9 cellular contexts compared by ENCODE assay signal in genomic region chr3:58173670-58174472, GRCh38. TPM values are rescaled to one million over a fixed set of nuclear protein-coding genes. Genes with fewer than 3 reads are reported as not detected.
A peak's percentile ranks its signal among the peaks of the same experiment; 100 is the strongest.
DNase-seq lines count a peak whose midpoint lies in the region; ATAC-seq and TF ChIP-seq lines count a peak whose summit lies in the region.
"Had no signal": no experiment of that assay in that cellular context is flagged by ENCODE, and none has a peak within 500 bp of the region (broad histone marks: within the 10 kb centered on the region; RNA-seq: fewer than 3 reads in every experiment).

No MANE protein-coding gene starts in this region.

- H3K36me3 ChIP-seq in HUES48 (ENCODE audit: control insufficient read depth, insufficient read depth, low read length) (peaks cover 29% of the 10 kb centered on the region), SJCRH30 (no peaks in the 10 kb centered on the region)

- H3K27ac ChIP-seq in HUES48 (ENCODE audit: low read depth, low read length) (peak overlapping the region; percentile 53), SJCRH30 (no peak overlapping the region)

- no peak overlapping the region for H3K4me3 Mint-ChIP-seq in osteocyte (ENCODE audit: unreplicated experiment)
- no peak overlapping the region for H3K4me3 Mint-ChIP-seq in activated T-helper 17 cell treated with anti-CD3 and anti-CD28 coated beads, Interleukin-2, amount 50 U/mL, for 72 hours
- no peak overlapping the region for H3K4me3 Mint-ChIP-seq in activated T-helper 2 cell treated with anti-CD3 and anti-CD28 coated beads, Interferon-gamma antibody, Interleukin-2, Interleukin-4, amounts not matched to agents 10 μg/mL and 5 μg/mL and 100 μg/mL, durations not matched to agents 14 hours and 24 hours and 36 hours (ENCODE audit: low read depth)

- H3K9me3 ChIP-seq in HUES48 (ENCODE audit: control insufficient read depth, insufficient read depth, low read length) (no peaks in the 10 kb centered on the region), SJCRH30 (replicated peaks) (no peaks in the 10 kb centered on the region)

- no peak for ATAC-seq in activated T-helper 17 cell treated with anti-CD3 and anti-CD28 coated beads, Interleukin-2, amount 50 U/mL, for 72 hours (replicated peaks)

- DNase-seq in DMS79 (lab: John Stamatoyannopoulos, UW) (peak; percentile 62), SJCRH30 (peak; percentile 69 to 76), epithelial cell of esophagus (ENCODE audit: low read depth) (peak; percentile 47), osteocyte (ENCODE audit: extremely low spot score, unreplicated experiment) (no peak), AG08395 (ENCODE audit: low spot score) (no peak)
- no peak for DNase-seq in activated T-helper 2 cell treated with anti-CD3 and anti-CD28 coated beads, Interferon-gamma antibody, Interleukin-2, Interleukin-4, amounts not matched to agents 10 μg/mL and 5 μg/mL and 100 μg/mL, durations not matched to agents 14 hours and 24 hours and 36 hours (ENCODE audit: low spot score)

- no peak overlapping the region for H3K4me3 ChIP-seq in HUES48 (ENCODE audit: low read depth, low read length)
- no peak overlapping the region for H3K4me3 ChIP-seq in SJCRH30
- no peak overlapping the region for H3K4me3 ChIP-seq in epithelial cell of esophagus (ENCODE audit: low read length)

- H3K27me3 Mint-ChIP-seq in osteocyte (ENCODE audit: unreplicated experiment): no peaks in the 10 kb centered on the region
- no peaks in the 10 kb centered on the region for H3K27me3 Mint-ChIP-seq in activated T-helper 17 cell treated with anti-CD3 and anti-CD28 coated beads, Interleukin-2, amount 50 U/mL, for 72 hours
- no peaks in the 10 kb centered on the region for H3K27me3 Mint-ChIP-seq in activated T-helper 2 cell treated with anti-CD3 and anti-CD28 coated beads, Interferon-gamma antibody, Interleukin-2, Interleukin-4, amounts not matched to agents 10 μg/mL and 5 μg/mL and 100 μg/mL, durations not matched to agents 14 hours and 24 hours and 36 hours (ENCODE audit: low read depth)

- intact Hi-C loops in activated T-helper 2 cell treated with anti-CD3 and anti-CD28 coated beads, Interferon-gamma antibody, Interleukin-2, Interleukin-4, amounts not matched to agents 10 μg/mL and 5 μg/mL and 100 μg/mL, durations not matched to agents 14 hours and 24 hours and 36 hours (cut with micrococcal nuclease): loop anchor here (1.0 kb wide), 1 partner anchor 166 kb away; the partner anchor contains the start of gene FLNB

- H3K27ac Mint-ChIP-seq in osteocyte (ENCODE audit: unreplicated experiment): no peak overlapping the region
- H3K27ac Mint-ChIP-seq in activated T-helper 17 cell treated with anti-CD3 and anti-CD28 coated beads, Interleukin-2, amount 50 U/mL, for 72 hours: no peak overlapping the region
- no peak overlapping the region for H3K27ac Mint-ChIP-seq in activated T-helper 2 cell treated with anti-CD3 and anti-CD28 coated beads, Interferon-gamma antibody, Interleukin-2, Interleukin-4, amounts not matched to agents 10 μg/mL and 5 μg/mL and 100 μg/mL, durations not matched to agents 14 hours and 24 hours and 36 hours

- peaks cover 7% of the 10 kb centered on the region; the same call in 1 of the 2 replicates for H3K27me3 ChIP-seq in HUES48 (ENCODE audit: control insufficient read depth, insufficient read depth, low read length)
- H3K27me3 ChIP-seq in SJCRH30: no peaks in the 10 kb centered on the region

- H3K9me3 Mint-ChIP-seq in osteocyte (ENCODE audit: unreplicated experiment): no peaks in the 10 kb centered on the region
- no peaks in the 10 kb centered on the region for H3K9me3 Mint-ChIP-seq in activated T-helper 17 cell treated with anti-CD3 and anti-CD28 coated beads, Interleukin-2, amount 50 U/mL, for 72 hours
- H3K9me3 Mint-ChIP-seq in activated T-helper 2 cell treated with anti-CD3 and anti-CD28 coated beads, Interferon-gamma antibody, Interleukin-2, Interleukin-4, amounts not matched to agents 10 μg/mL and 5 μg/mL and 100 μg/mL, durations not matched to agents 14 hours and 24 hours and 36 hours: no peaks in the 10 kb centered on the region

- peaks cover 25% of the 10 kb centered on the region for H3K4me1 Mint-ChIP-seq in osteocyte (ENCODE audit: unreplicated experiment)
- H3K4me1 Mint-ChIP-seq in activated T-helper 17 cell treated with anti-CD3 and anti-CD28 coated beads, Interleukin-2, amount 50 U/mL, for 72 hours: peaks cover 9% of the 10 kb centered on the region
- H3K4me1 Mint-ChIP-seq in activated T-helper 2 cell treated with anti-CD3 and anti-CD28 coated beads, Interferon-gamma antibody, Interleukin-2, Interleukin-4, amounts not matched to agents 10 μg/mL and 5 μg/mL and 100 μg/mL, durations not matched to agents 14 hours and 24 hours and 36 hours (ENCODE audit: low read depth): peaks cover 17% of the 10 kb centered on the region

- no peak overlapping the region for H3K9ac ChIP-seq in HUES48 (ENCODE audit: low read depth, low read length)

- H3K36me3 Mint-ChIP-seq in osteocyte (ENCODE audit: unreplicated experiment): peaks cover 13% of the 10 kb centered on the region
- H3K36me3 Mint-ChIP-seq in activated T-helper 17 cell treated with anti-CD3 and anti-CD28 coated beads, Interleukin-2, amount 50 U/mL, for 72 hours (ENCODE audit: low read depth): peaks cover 12% of the 10 kb centered on the region
- no peaks in the 10 kb centered on the region for H3K36me3 Mint-ChIP-seq in activated T-helper 2 cell treated with anti-CD3 and anti-CD28 coated beads, Interferon-gamma antibody, Interleukin-2, Interleukin-4, amounts not matched to agents 10 μg/mL and 5 μg/mL and 100 μg/mL, durations not matched to agents 14 hours and 24 hours and 36 hours (ENCODE audit: low read depth)

- H3K4me1 ChIP-seq in HUES48 (ENCODE audit: control insufficient read depth, insufficient read depth, low read length) (peaks cover 32% of the 10 kb centered on the region), SJCRH30 (no peaks in the 10 kb centered on the region; the same call in 1 of the 2 replicates)

- TF ChIP-seq CTCF in epithelial cell of esophagus (IDR thresholded peaks at IDR 0.05; ENCODE audit: insufficient read depth, low read depth, low read length, missing control alignments) (peak; percentile 41), osteocyte (IDR thresholded peaks at IDR 0.05) (peak; percentile 58)

RNA-seq across cellular contexts. Expression of gene DNASE1L3, which starts 36.9 kb away (rescaled TPM):
- not detected in 2 replicates for total RNA-seq in SJCRH30 (2014; rRNA removed; shearing (Covaris generic))
- total RNA-seq in osteocyte: not detected in 2 replicates
- total RNA-seq in activated T-helper 17 cell treated with anti-CD3 and anti-CD28 coated beads, Interleukin-2, amount 50 U/mL, for 72 hours: not detected
- total RNA-seq in activated T-helper 2 cell treated with anti-CD3 and anti-CD28 coated beads, Interferon-gamma antibody, Interleukin-2, Interleukin-4, amounts not matched to agents 10 μg/mL and 5 μg/mL and 100 μg/mL, durations not matched to agents 14 hours and 24 hours and 36 hours: not detected in 2 replicates
- total RNA-seq: NCI-H460 had no signal

Comparison
In these comparisons a context has a peak if more than half of its experiments do, and no peak if none do; other contexts are left out.
1. DNase-seq: peak in DMS79 (single experiment), SJCRH30 (2 of 2) and epithelial cell of esophagus (single experiment); none in osteocyte (single experiment), AG08395 (single experiment) and activated T-helper 2 cell treated with anti-CD3 and anti-CD28 coated beads, Interferon-gamma antibody, Interleukin-2, Interleukin-4, amounts not matched to agents 10 μg/mL and 5 μg/mL and 100 μg/mL, durations not matched to agents 14 hours and 24 hours and 36 hours (single experiment).